10 cellular contexts compared by ENCODE assay signal in the genomic region with DNA sequence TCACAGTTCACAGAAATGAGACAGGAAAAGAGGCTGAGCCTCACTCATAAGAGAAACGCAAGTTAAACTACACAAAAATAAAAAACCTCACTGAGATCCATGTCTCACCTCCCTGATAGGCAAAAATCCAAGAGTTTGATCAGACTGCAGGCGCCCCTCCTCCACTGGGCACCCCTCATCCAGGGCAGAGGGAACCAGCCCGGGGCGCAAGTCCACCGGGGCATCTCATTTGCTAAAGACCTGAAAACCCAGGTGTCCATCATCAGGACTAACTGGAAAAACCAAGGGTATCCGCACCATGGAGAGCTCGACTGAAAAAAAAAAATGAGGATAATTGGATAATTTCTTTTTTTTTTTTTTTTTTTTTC. TPM values are rescaled to one million over a fixed set of nuclear protein-coding genes. Genes with fewer than 3 reads are reported as not detected.
DNase-seq lines count a peak whose midpoint lies in the region; ATAC-seq and TF ChIP-seq lines count a peak whose summit lies in the region.
"Had no signal": no experiment of that assay in that cellular context is flagged by ENCODE, and none has a peak within 500 bp of the region (broad histone marks: within the 10 kb centered on the region; RNA-seq: fewer than 3 reads in every experiment).

No MANE protein-coding gene starts in this region.

- H4K20me1 ChIP-seq in KMS-11 (ENCODE audit: insufficient read depth), result no peaks in the 10 kb centered on the region
- H4K20me1 ChIP-seq in neural cell (ENCODE audit: insufficient read depth), result no peaks in the 10 kb centered on the region

- H3K27me3 Mint-ChIP-seq in CD4-positive, CD25-positive, alpha-beta regulatory T cell, result peaks cover 62% of the 10 kb centered on the region
- H3K27me3 Mint-ChIP-seq in central memory CD8-positive, alpha-beta T cell, result peaks cover 47% of the 10 kb centered on the region

- peak overlapping the region; percentile 79 for H2AFZ ChIP-seq in KMS-11 (ENCODE audit: low read depth)
- no peak overlapping the region for H2AFZ ChIP-seq in neural cell (ENCODE audit: low read depth, low read length)

- H3K4me3 ChIP-seq in CD4-positive, CD25-positive, alpha-beta regulatory T cell (ENCODE audit: low read depth, low read length), result no peak overlapping the region
- H3K4me3 ChIP-seq in KMS-11 (IDR thresholded peaks at IDR 0.05; ENCODE audit: insufficient read depth, low read depth, low read length) (no peak overlapping the region), neural cell (ENCODE audit: low read length) (peak overlapping the region; percentile 63)

- H3K27me3 ChIP-seq in CD4-positive, CD25-positive, alpha-beta regulatory T cell (ENCODE audit: control insufficient read depth, insufficient read depth, low read length), result peaks cover 9% of the 10 kb centered on the region
- H3K27me3 ChIP-seq in KMS-11 (ENCODE audit: insufficient read depth, low read depth) (peaks cover 65% of the 10 kb centered on the region), neural cell (ENCODE audit: insufficient read depth, low read depth, low read length) (peaks cover 48% of the 10 kb centered on the region)

- ATAC-seq in CD4-positive, CD25-positive, alpha-beta regulatory T cell (ENCODE audit: low read depth in 2 of 2), result no peak
- ATAC-seq in central memory CD8-positive, alpha-beta T cell (replicated peaks; ENCODE audit: extremely low read depth, poor library complexity, severe bottlenecking), result no peak
- no peak for ATAC-seq in GM18861 (IDR thresholded peaks at IDR 0.05; ENCODE audit: unreplicated experiment)

- no peaks in the 10 kb centered on the region for H3K36me3 ChIP-seq in CD4-positive, CD25-positive, alpha-beta regulatory T cell (ENCODE audit: control insufficient read depth, insufficient read depth, low read length)
- H3K36me3 ChIP-seq in KMS-11 (ENCODE audit: insufficient read depth), result no peaks in the 10 kb centered on the region
- no peaks in the 10 kb centered on the region for H3K36me3 ChIP-seq in neural cell (ENCODE audit: insufficient read depth, low read length)

- no peaks in the 10 kb centered on the region for H3K9me3 ChIP-seq in CD4-positive, CD25-positive, alpha-beta regulatory T cell (ENCODE audit: control insufficient read depth in 2 of 2, low read length in 2 of 2)
- no peaks in the 10 kb centered on the region for H3K9me3 ChIP-seq in neural cell (ENCODE audit: low read length)

- TF ChIP-seq CTCF in KMS-11 (conservative IDR thresholded peaks at IDR 0.05; ENCODE audit: low read depth, low read length), result no peak
- TF ChIP-seq CTCF in neural cell (IDR thresholded peaks at IDR 0.05; ENCODE audit: poor library complexity, severe bottlenecking), result no peak

- no peak for TF ChIP-seq EP300 in neural cell (conservative IDR thresholded peaks at IDR 0.05; ENCODE audit: poor library complexity, severe bottlenecking)

- TF ChIP-seq RAD21 in neural cell (conservative IDR thresholded peaks at IDR 0.05), result no peak

- peak overlapping the region in 1 of 3 donors; percentile 19 for H3K27ac Mint-ChIP-seq in CD4-positive, CD25-positive, alpha-beta regulatory T cell
- H3K27ac Mint-ChIP-seq in central memory CD8-positive, alpha-beta T cell (ENCODE audit: low read depth), result no peak overlapping the region

- H3K9ac ChIP-seq in KMS-11 (no peak overlapping the region), neural cell (ENCODE audit: low read length) (peak overlapping the region; percentile 42)

- peaks cover 10% of the 10 kb centered on the region for H3K4me1 ChIP-seq in CD4-positive, CD25-positive, alpha-beta regulatory T cell (ENCODE audit: control insufficient read depth, insufficient read depth, low read length, poor library complexity, severe bottlenecking)
- peaks cover 9% of the 10 kb centered on the region for H3K4me1 ChIP-seq in KMS-11 (ENCODE audit: low read depth, poor library complexity, severe bottlenecking)

- peaks cover 4% of the 10 kb centered on the region for H3K36me3 Mint-ChIP-seq in CD4-positive, CD25-positive, alpha-beta regulatory T cell
- H3K36me3 Mint-ChIP-seq in central memory CD8-positive, alpha-beta T cell (ENCODE audit: insufficient read depth), result peaks cover 2% of the 10 kb centered on the region

- DNase-seq in CD4-positive, CD25-positive, alpha-beta regulatory T cell, result no peak
- no peak for DNase-seq in central memory CD8-positive, alpha-beta T cell (ENCODE audit: low spot score in 2 of 2)
- no peak for DNase-seq in midbrain (lab: John Stamatoyannopoulos, UW)
- DNase-seq in RPMI8226, result no peak
- DNase-seq in cerebellar cortex (ENCODE audit: low spot score), result no peak
- DNase-seq: KG1, T1000 had no signal

- H3F3A ChIP-seq in neural cell (ENCODE audit: insufficient read depth, low read length, poor library complexity, severe bottlenecking), result no peaks in the 10 kb centered on the region

- H3K4me2 ChIP-seq in KMS-11 (peak overlapping the region; percentile 87; the same call in 1 of the 2 replicates), neural cell (ENCODE audit: low read length) (no peak overlapping the region)

- peaks cover 0 to 12% (median 7%) of the 10 kb centered on the region in 4 donors for H3K4me1 Mint-ChIP-seq in CD4-positive, CD25-positive, alpha-beta regulatory T cell
- peaks cover 9% of the 10 kb centered on the region for H3K4me1 Mint-ChIP-seq in central memory CD8-positive, alpha-beta T cell

- H3K27ac ChIP-seq in CD4-positive, CD25-positive, alpha-beta regulatory T cell (ENCODE audit: insufficient read depth, low read length, poor library complexity, severe bottlenecking), result no peak overlapping the region
- H3K27ac ChIP-seq in KMS-11, result no peak overlapping the region
- H3K27ac ChIP-seq in neural cell (ENCODE audit: low read length), result no peak overlapping the region

- H3K9me2 ChIP-seq in neural cell (ENCODE audit: insufficient read depth, low read length), result no peaks in the 10 kb centered on the region

- H3K79me2 ChIP-seq in KMS-11 (ENCODE audit: insufficient read depth, low read depth) (no peaks in the 10 kb centered on the region), neural cell (replicated peaks; ENCODE audit: insufficient read depth, low read length) (no peaks in the 10 kb centered on the region)

- peaks cover 0 to 2% (median 0%) of the 10 kb centered on the region in 7 donors for H3K9me3 Mint-ChIP-seq in CD4-positive, CD25-positive, alpha-beta regulatory T cell
- no peaks in the 10 kb centered on the region for H3K9me3 Mint-ChIP-seq in central memory CD8-positive, alpha-beta T cell

- H3K4me3 Mint-ChIP-seq in CD4-positive, CD25-positive, alpha-beta regulatory T cell, result peak overlapping the region in 3 of 4 donors; percentile 4 to 61 (median 61)
- peak overlapping the region; percentile 59 for H3K4me3 Mint-ChIP-seq in central memory CD8-positive, alpha-beta T cell

TF ChIP-seq in neural cell, 6 proteins besides CTCF, POLR2A, EP300 and RAD21:
- TF ChIP-seq SMC3 (conservative IDR thresholded peaks at IDR 0.05; ENCODE audit: poor library complexity), result no peak
- no peak for TF ChIP-seq POLR2AphosphoS5 (IDR thresholded peaks at IDR 0.05)
- TF ChIP-seq TAF1 (IDR thresholded peaks at IDR 0.05; ENCODE audit: low read depth), result no peak
- TF ChIP-seq EZH2 (IDR thresholded peaks at IDR 0.05; ENCODE audit: borderline replicate concordance, insufficient read depth, low read length, poor library complexity, severe bottlenecking), result no peak
- TF ChIP-seq MXI1 (conservative IDR thresholded peaks at IDR 0.05; ENCODE audit: poor library complexity, severe bottlenecking), result no peak
- TF ChIP-seq, protein P1, sequence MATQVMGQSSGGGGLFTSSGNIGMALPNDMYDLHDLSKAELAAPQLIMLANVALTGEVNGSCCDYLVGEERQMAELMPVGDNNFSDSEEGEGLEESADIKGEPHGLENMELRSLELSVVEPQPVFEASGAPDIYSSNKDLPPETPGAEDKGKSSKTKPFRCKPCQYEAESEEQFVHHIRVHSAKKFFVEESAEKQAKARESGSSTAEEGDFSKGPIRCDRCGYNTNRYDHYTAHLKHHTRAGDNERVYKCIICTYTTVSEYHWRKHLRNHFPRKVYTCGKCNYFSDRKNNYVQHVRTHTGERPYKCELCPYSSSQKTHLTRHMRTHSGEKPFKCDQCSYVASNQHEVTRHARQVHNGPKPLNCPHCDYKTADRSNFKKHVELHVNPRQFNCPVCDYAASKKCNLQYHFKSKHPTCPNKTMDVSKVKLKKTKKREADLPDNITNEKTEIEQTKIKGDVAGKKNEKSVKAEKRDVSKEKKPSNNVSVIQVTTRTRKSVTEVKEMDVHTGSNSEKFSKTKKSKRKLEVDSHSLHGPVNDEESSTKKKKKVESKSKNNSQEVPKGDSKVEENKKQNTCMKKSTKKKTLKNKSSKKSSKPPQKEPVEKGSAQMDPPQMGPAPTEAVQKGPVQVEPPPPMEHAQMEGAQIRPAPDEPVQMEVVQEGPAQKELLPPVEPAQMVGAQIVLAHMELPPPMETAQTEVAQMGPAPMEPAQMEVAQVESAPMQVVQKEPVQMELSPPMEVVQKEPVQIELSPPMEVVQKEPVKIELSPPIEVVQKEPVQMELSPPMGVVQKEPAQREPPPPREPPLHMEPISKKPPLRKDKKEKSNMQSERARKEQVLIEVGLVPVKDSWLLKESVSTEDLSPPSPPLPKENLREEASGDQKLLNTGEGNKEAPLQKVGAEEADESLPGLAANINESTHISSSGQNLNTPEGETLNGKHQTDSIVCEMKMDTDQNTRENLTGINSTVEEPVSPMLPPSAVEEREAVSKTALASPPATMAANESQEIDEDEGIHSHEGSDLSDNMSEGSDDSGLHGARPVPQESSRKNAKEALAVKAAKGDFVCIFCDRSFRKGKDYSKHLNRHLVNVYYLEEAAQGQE (IDR thresholded peaks at IDR 0.05; ENCODE audit: borderline replicate concordance), result no peak

RNA-seq across cellular contexts. Expression of a gene that starts 2.6 kb away (rescaled TPM):
- total RNA-seq in CD4-positive, CD25-positive, alpha-beta regulatory T cell, result not detected
- not detected for polyA plus RNA-seq in CD4-positive, CD25-positive, alpha-beta regulatory T cell
- not detected in 2 replicates for polyA plus RNA-seq in neural cell
- not detected in 2 replicates for polyA minus RNA-seq in neural cell

RNA-seq across cellular contexts. Expression of a gene that starts 10.8 kb away (rescaled TPM):
- not detected for total RNA-seq in CD4-positive, CD25-positive, alpha-beta regulatory T cell
- polyA plus RNA-seq in CD4-positive, CD25-positive, alpha-beta regulatory T cell, result not detected
- not detected in 2 replicates for polyA plus RNA-seq in neural cell
- not detected in 2 replicates for polyA minus RNA-seq in neural cell

RNA-seq across cellular contexts. Expression of a gene that starts 16.5 kb away (rescaled TPM):
- 23.1 TPM for total RNA-seq in CD4-positive, CD25-positive, alpha-beta regulatory T cell
- polyA plus RNA-seq in CD4-positive, CD25-positive, alpha-beta regulatory T cell, result 1 to 10 TPM; 6.5 to 9.2 (median 8.2) TPM
- 6.1 and 11.5 TPM in 2 replicates for polyA plus RNA-seq in neural cell
- polyA minus RNA-seq in neural cell, result 11.0 and 11.6 TPM in 2 replicates

RNA-seq across cellular contexts. Expression of a gene that starts 17.7 kb away (rescaled TPM):
- 0.86 TPM for total RNA-seq in CD4-positive, CD25-positive, alpha-beta regulatory T cell
- polyA plus RNA-seq in CD4-positive, CD25-positive, alpha-beta regulatory T cell, result 1 to 10 TPM in 1 of 4 donors, under 1 TPM in 2, not detected in 1; 0.41 to 1.2 (median 0.99) TPM
- polyA plus RNA-seq in neural cell, result not detected in 2 replicates
- polyA minus RNA-seq in neural cell, result not detected in 2 replicates

RNA-seq across cellular contexts. Expression of a gene that starts 21.5 kb away (rescaled TPM):
- not detected for total RNA-seq in CD4-positive, CD25-positive, alpha-beta regulatory T cell
- polyA plus RNA-seq in CD4-positive, CD25-positive, alpha-beta regulatory T cell, result under 1 TPM in 1 of 4 donors, not detected in 3; 0.41 TPM
- not detected in 2 replicates for polyA plus RNA-seq in neural cell
- polyA minus RNA-seq in neural cell, result not detected in 2 replicates
